In genomic region chr17:46859996-46860395, GRCh38 we compare ENCODE assay signal across 29 cellular contexts. TPM values are rescaled to one million over a fixed set of nuclear protein-coding genes. Genes with fewer than 3 reads are reported as not detected.
"Had no signal": no experiment of that assay in that cellular context is flagged by ENCODE, and none has a peak within 500 bp of the region (broad histone marks: within the 10 kb centered on the region; RNA-seq: fewer than 3 reads in every experiment).

No MANE protein-coding gene starts in this region.

- H3K9me3 ChIP-seq: heart left ventricle, left ventricle myocardium inferior, mucosa of descending colon, right atrium auricular region, right lobe of liver, suprapubic skin, thoracic aorta, tibial artery, upper lobe of right lung had no signal

- H3K27ac ChIP-seq: heart left ventricle, left ventricle myocardium inferior, right atrium auricular region, right lobe of liver, suprapubic skin, thoracic aorta, tibial artery, upper lobe of right lung had no signal

- H3K4me3 ChIP-seq: heart left ventricle, left ventricle myocardium inferior, lung, mucosa of descending colon, right atrium auricular region, right lobe of liver, smooth muscle cell, suprapubic skin, thoracic aorta, tibial artery, upper lobe of right lung had no signal

- H3K27me3 ChIP-seq: right atrium auricular region, right lobe of liver had no signal

- H3K36me3 ChIP-seq: heart left ventricle, left ventricle myocardium inferior, right atrium auricular region, right lobe of liver, suprapubic skin, thoracic aorta, tibial artery, upper lobe of right lung had no signal

- H3K36me3 Mint-ChIP-seq: immature natural killer cell; natural killer cell treated with Interleukin-12 subunit alpha and Interleukin-12 subunit beta and Interleukin-15 and Interleukin-18, amount 100 ng/mL, for 72 hours; stimulated activated naive B cell treated with anti-CD40 and anti-IgM and Interleukin-4, amounts not matched to agents 10 μg/mL and 1 μg/mL and 100 μg/mL, for 72 hours had no signal

- H3K4me3 Mint-ChIP-seq: immature natural killer cell; naive thymus-derived CD4-positive, alpha-beta T cell; natural killer cell treated with Interleukin-12 subunit alpha and Interleukin-12 subunit beta and Interleukin-15 and Interleukin-18, amount 100 ng/mL, for 72 hours; stimulated activated naive B cell treated with anti-CD40 and anti-IgM and Interleukin-4, amounts not matched to agents 10 μg/mL and 1 μg/mL and 100 μg/mL, for 72 hours; stimulated activated naive CD8-positive, alpha-beta T cell treated with anti-CD3 and anti-CD28 coated beads, Interleukin-15, Interleukin-2, amounts not matched to agents 100 ng/mL and 50 ng/mL, for 24 hours had no signal

- DNase-seq: heart left ventricle; hypothalamus; immature natural killer cell; left ventricle myocardium inferior; midbrain; mucosa of descending colon; naive thymus-derived CD4-positive, alpha-beta T cell; nucleus accumbens; right lobe of liver; stimulated activated CD4-positive, alpha-beta T cell treated with anti-CD3 and anti-CD28 coated beads, Interleukin-2, amount 100 ng/mL, for 24 hours; stimulated activated CD4-positive, alpha-beta T cell treated with anti-CD3 and anti-CD28 coated beads, Interleukin-4, amount 100 ng/mL, for 1 hour; stimulated activated naive B cell treated with anti-CD40 and anti-IgM and Interleukin-4, amounts not matched to agents 10 μg/mL and 1 μg/mL and 100 μg/mL, for 72 hours; tibial artery; trophoblast cell; upper lobe of right lung had no signal

- H3K4me2 ChIP-seq: smooth muscle cell had no signal

- H3K27ac Mint-ChIP-seq: immature natural killer cell; naive thymus-derived CD4-positive, alpha-beta T cell; natural killer cell treated with Interleukin-12 subunit alpha and Interleukin-12 subunit beta and Interleukin-15 and Interleukin-18, amount 100 ng/mL, for 72 hours; progenitor cell of endocrine pancreas; stimulated activated naive B cell treated with anti-CD40 and anti-IgM and Interleukin-4, amounts not matched to agents 10 μg/mL and 1 μg/mL and 100 μg/mL, for 72 hours; stimulated activated naive CD8-positive, alpha-beta T cell treated with anti-CD3 and anti-CD28 coated beads, Interleukin-15, Interleukin-2, amounts not matched to agents 100 ng/mL and 50 ng/mL, for 24 hours had no signal

- H3K4me1 ChIP-seq: heart left ventricle, left ventricle myocardium inferior, right atrium auricular region, right lobe of liver, suprapubic skin, tibial artery, upper lobe of right lung had no signal

- H3K9me3 Mint-ChIP-seq: immature natural killer cell; natural killer cell treated with Interleukin-12 subunit alpha and Interleukin-12 subunit beta and Interleukin-15 and Interleukin-18, amount 100 ng/mL, for 72 hours; stimulated activated naive CD8-positive, alpha-beta T cell treated with anti-CD3 and anti-CD28 coated beads, Interleukin-15, Interleukin-2, amounts not matched to agents 100 ng/mL and 50 ng/mL, for 24 hours had no signal

RNA-seq across cellular contexts. Expression of gene WNT9B, which starts 8.6 kb away (rescaled TPM):
- total RNA-seq: kidney epithelial cell; myocyte; naive thymus-derived CD4-positive, alpha-beta T cell; natural killer cell treated with Interleukin-12 subunit alpha and Interleukin-12 subunit beta and Interleukin-15 and Interleukin-18, amount 100 ng/mL, for 72 hours; osteocyte; pulmonary artery endothelial cell; skeletal muscle tissue; smooth muscle cell had no signal
- polyA plus RNA-seq: immature natural killer cell; naive thymus-derived CD4-positive, alpha-beta T cell; neural cell; smooth muscle cell had no signal
